ENCODE assay signal across 6 cellular contexts in genomic region chr1:70762386-70762785, GRCh38.
"Had no signal": no experiment of that assay in that cellular context is flagged by ENCODE, and none has a peak within 500 bp of the region (broad histone marks: within the 10 kb centered on the region; RNA-seq: fewer than 3 reads in every experiment).

No MANE protein-coding gene starts in this region.

- DNase-seq: IMR-90, KBM-7, KG1 had no signal

- FAIRE-seq: HepG2, HTR-8/SVneo had no signal

- H3K27ac ChIP-seq: HL-60 had no signal

- ATAC-seq: HepG2 had no signal
